Comparison of ENCODE assay signal across 9 cellular contexts in the genomic region with DNA sequence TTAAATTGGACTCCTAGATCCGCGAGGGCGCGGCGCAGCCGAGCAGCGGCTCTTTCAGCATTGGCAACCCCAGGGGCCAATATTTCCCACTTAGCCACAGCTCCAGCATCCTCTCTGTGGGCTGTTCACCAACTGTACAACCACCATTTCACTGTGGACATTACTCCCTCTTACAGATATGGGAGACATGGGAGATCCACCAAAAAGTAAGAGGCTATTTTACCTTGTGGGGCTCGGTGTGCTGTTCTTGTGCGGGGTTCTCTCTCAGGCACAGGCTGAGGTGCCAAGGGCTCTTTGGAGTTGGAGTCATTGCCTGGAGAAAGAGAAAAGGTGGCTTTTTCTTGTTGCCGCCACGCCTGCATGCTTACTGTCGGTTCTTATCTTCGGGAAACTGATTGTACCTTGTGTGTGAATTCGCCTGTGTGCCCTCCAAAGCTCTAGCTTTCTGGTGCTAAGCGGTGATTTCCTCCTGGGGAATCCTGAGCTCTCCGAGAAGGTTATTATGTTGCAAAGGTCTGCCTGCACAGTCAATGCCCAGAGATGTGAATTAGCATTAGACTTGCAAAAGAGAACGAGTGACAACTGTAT. TPM values are rescaled to one million over a fixed set of nuclear protein-coding genes. Genes with fewer than 3 reads are reported as not detected.
DNase-seq lines count a peak whose midpoint lies in the region; ATAC-seq and TF ChIP-seq lines count a peak whose summit lies in the region.
"Had no signal": no experiment of that assay in that cellular context is flagged by ENCODE, and none has a peak within 500 bp of the region (broad histone marks: within the 10 kb centered on the region; RNA-seq: fewer than 3 reads in every experiment).

No MANE protein-coding gene starts in this region.

- H3K27me3 ChIP-seq in endocrine pancreas (ENCODE audit: control insufficient read depth, insufficient read depth, low read length) = no peaks in the 10 kb centered on the region

- intact Hi-C loops in natural killer cell (cut with micrococcal nuclease) = no loop called here

- peak overlapping the region; percentile 100 for H3K4me3 ChIP-seq in endocrine pancreas (ENCODE audit: control insufficient read depth, insufficient read depth, low read length)

- no peaks in the 10 kb centered on the region for H3K9me3 ChIP-seq in endocrine pancreas (ENCODE audit: control insufficient read depth, low read length)
- H3K9me3 ChIP-seq: mucosa of descending colon had no signal

- no peaks in the 10 kb centered on the region for H3K36me3 Mint-ChIP-seq in osteocyte (ENCODE audit: unreplicated experiment)
- H3K36me3 Mint-ChIP-seq in natural killer cell = peaks cover 54% of the 10 kb centered on the region

- H3K4me3 Mint-ChIP-seq in osteocyte (ENCODE audit: unreplicated experiment) = peak overlapping the region; percentile 79
- H3K4me3 Mint-ChIP-seq in natural killer cell = no peak overlapping the region

- H3K27me3 Mint-ChIP-seq in osteocyte (ENCODE audit: unreplicated experiment) (peaks cover 98% of the 10 kb centered on the region), natural killer cell (ENCODE audit: low read depth in 2 of 2) (peaks cover 79 to 93% of the 10 kb centered on the region in 2 donors)

- peak; percentile 32 for DNase-seq in Daoy (ENCODE audit: low read depth)
- DNase-seq in NCI-H226 = peak; percentile 7
- no peak for DNase-seq in osteocyte (ENCODE audit: extremely low spot score, unreplicated experiment)
- no peak for DNase-seq in natural killer cell
- no peak for DNase-seq in stimulated activated CD4-positive, alpha-beta T cell treated with anti-CD3 and anti-CD28 coated beads, Interleukin-4, amount 100 ng/mL, for 24 hours
- DNase-seq in dedifferentiated amniotic fluid mesenchymal stem cell (ENCODE audit: extremely low spot score) = no peak

- H3K9me3 Mint-ChIP-seq in osteocyte (ENCODE audit: unreplicated experiment) = no peaks in the 10 kb centered on the region
- H3K9me3 Mint-ChIP-seq in natural killer cell = peaks cover 2 to 4% of the 10 kb centered on the region in 2 donors

- TF ChIP-seq CTCF in osteocyte (IDR thresholded peaks at IDR 0.05) (no peak), natural killer cell (IDR thresholded peaks at IDR 0.05) (no peak)

- H3K4me1 ChIP-seq in endocrine pancreas (ENCODE audit: control insufficient read depth, insufficient read depth, low read length) = no peaks in the 10 kb centered on the region

- H3K27ac Mint-ChIP-seq in osteocyte (ENCODE audit: unreplicated experiment) (no peak overlapping the region), natural killer cell (no peak overlapping the region)

- no peak for TF ChIP-seq POLR2A in GM18505 (IDR thresholded peaks at IDR 0.05; ENCODE audit: borderline replicate concordance, extremely low read depth, insufficient read depth, insufficient read length)

- H3K4me1 Mint-ChIP-seq in osteocyte (ENCODE audit: unreplicated experiment) (peaks cover 32% of the 10 kb centered on the region), natural killer cell (peaks cover 0 to 5% of the 10 kb centered on the region in 2 donors)

- H3K36me3 ChIP-seq in endocrine pancreas (ENCODE audit: control insufficient read depth, insufficient read depth, low read length) = peaks cover 7% of the 10 kb centered on the region

- H3K9ac ChIP-seq in endocrine pancreas (ENCODE audit: control insufficient read depth, insufficient read depth, low read length) = peak overlapping the region; percentile 74

- ATAC-seq in natural killer cell (no peak), GM18505 (IDR thresholded peaks at IDR 0.05; ENCODE audit: unreplicated experiment) (no peak)

RNA-seq across cellular contexts. Expression of gene ISL1, which starts 0.3 kb away (rescaled TPM):
- total RNA-seq in Daoy (2014; rRNA removed; shearing (Covaris generic)) = 2.7 and 7.1 TPM in 2 replicates
- total RNA-seq in osteocyte (not detected in 2 replicates), natural killer cell (not detected)

Comparison
In these comparisons a context has a peak if more than half of its experiments do, and no peak if none do; other contexts are left out.
1. DNase-seq: peak in Daoy (single experiment) and NCI-H226 (single experiment); none in osteocyte (single experiment), natural killer cell (single experiment), stimulated activated CD4-positive, alpha-beta T cell treated with anti-CD3 and anti-CD28 coated beads, Interleukin-4, amount 100 ng/mL, for 24 hours (single experiment) and dedifferentiated amniotic fluid mesenchymal stem cell (single experiment).